In the genomic region with DNA sequence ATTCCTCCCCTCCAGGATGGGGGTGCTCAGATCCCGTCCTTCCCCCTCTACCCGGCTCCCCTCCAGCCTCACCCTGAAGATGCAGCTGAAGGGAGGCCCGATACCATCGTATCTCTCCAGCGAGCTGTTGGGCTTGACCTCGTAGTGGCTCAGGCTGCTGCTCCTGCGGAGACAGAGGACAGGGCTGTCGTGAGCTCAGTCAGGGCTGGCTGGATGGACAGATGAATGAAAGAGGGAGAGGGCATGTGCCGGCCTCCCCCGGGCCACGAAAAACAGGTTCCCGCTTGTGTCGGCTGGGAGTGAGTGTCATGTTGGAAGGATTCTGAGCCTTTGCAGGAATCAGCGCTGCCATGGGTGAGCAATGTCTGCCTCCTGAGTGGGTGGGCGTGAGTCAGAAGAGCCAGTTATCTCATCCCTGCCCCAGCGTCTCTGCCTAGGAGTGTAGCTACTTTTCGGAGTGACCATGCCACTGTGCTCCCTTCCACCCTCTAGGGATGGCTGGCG, we compare ENCODE assay signal across 13 cellular contexts. TPM values are rescaled to one million over a fixed set of nuclear protein-coding genes. Genes with fewer than 3 reads are reported as not detected.
A peak's percentile ranks its signal among the peaks of the same experiment; 100 is the strongest.
DNase-seq lines count a peak whose midpoint lies in the region; ATAC-seq and TF ChIP-seq lines count a peak whose summit lies in the region.
"Had no signal": no experiment of that assay in that cellular context is flagged by ENCODE, and none has a peak within 500 bp of the region (broad histone marks: within the 10 kb centered on the region; RNA-seq: fewer than 3 reads in every experiment).

No MANE protein-coding gene starts in this region.

- no peak for TF ChIP-seq CTCF in dorsolateral prefrontal cortex (IDR thresholded peaks at IDR 0.05 in 54 of 56, conservative IDR thresholded peaks at IDR 0.05 in 2 of 56; ENCODE audit: low read depth in 1 of 56, partially characterized antibody in 56 of 56)

- intact Hi-C loops in dorsolateral prefrontal cortex (cut with DNase I), result loop anchor here (5.0 kb wide), 2 partner anchors 60 to 75 kb away; no protein-coding TSS in a partner anchor
- intact Hi-C loops in posterior vena cava (cut with DNase I), result no loop called here

- H3K4me3 ChIP-seq in dorsolateral prefrontal cortex, result no peak overlapping the region
- H3K4me3 ChIP-seq: gastroesophageal sphincter had no signal

- H3K9me3 Mint-ChIP-seq in activated CD4-positive, alpha-beta T cell treated with anti-CD3 and anti-CD28 coated beads, Interleukin-2, amount 10 ng/mL, durations not matched to agents 7 days and 5 days, result no peaks in the 10 kb centered on the region
- H3K9me3 Mint-ChIP-seq: CD4-positive, alpha-beta memory T cell; stimulated activated naive CD8-positive, alpha-beta T cell treated with anti-CD3 and anti-CD28 coated beads, Interleukin-15, Interleukin-2, amounts not matched to agents 100 ng/mL and 50 ng/mL, for 24 hours had no signal

- no peaks in the 10 kb centered on the region for H3K27me3 Mint-ChIP-seq in activated CD4-positive, alpha-beta T cell treated with anti-CD3 and anti-CD28 coated beads, Interleukin-2, amount 10 ng/mL, durations not matched to agents 7 days and 5 days
- H3K27me3 Mint-ChIP-seq: stimulated activated naive CD8-positive, alpha-beta T cell treated with anti-CD3 and anti-CD28 coated beads, Interleukin-15, Interleukin-2, amounts not matched to agents 100 ng/mL and 50 ng/mL, for 24 hours had no signal

- no peak overlapping the region for H3K4me3 Mint-ChIP-seq in activated CD4-positive, alpha-beta T cell treated with anti-CD3 and anti-CD28 coated beads, Interleukin-2, amount 10 ng/mL, durations not matched to agents 7 days and 5 days
- H3K4me3 Mint-ChIP-seq: CD4-positive, alpha-beta memory T cell; stimulated activated naive CD8-positive, alpha-beta T cell treated with anti-CD3 and anti-CD28 coated beads, Interleukin-15, Interleukin-2, amounts not matched to agents 100 ng/mL and 50 ng/mL, for 24 hours; T-helper 17 cell had no signal

- H3K36me3 Mint-ChIP-seq in activated CD4-positive, alpha-beta T cell treated with anti-CD3 and anti-CD28 coated beads, Interleukin-2, amount 10 ng/mL, durations not matched to agents 7 days and 5 days (ENCODE audit: low read depth), result no peaks in the 10 kb centered on the region
- H3K36me3 Mint-ChIP-seq: CD4-positive, alpha-beta memory T cell had no signal

- H3K27ac Mint-ChIP-seq in activated CD4-positive, alpha-beta T cell treated with anti-CD3 and anti-CD28 coated beads, Interleukin-2, amount 10 ng/mL, durations not matched to agents 7 days and 5 days, result no peak overlapping the region
- H3K27ac Mint-ChIP-seq: CD4-positive, alpha-beta memory T cell; stimulated activated naive CD8-positive, alpha-beta T cell treated with anti-CD3 and anti-CD28 coated beads, Interleukin-15, Interleukin-2, amounts not matched to agents 100 ng/mL and 50 ng/mL, for 24 hours; T-helper 17 cell had no signal

- no peaks in the 10 kb centered on the region for H3K27me3 ChIP-seq in dorsolateral prefrontal cortex

- peak; percentile 23 for DNase-seq in ELR (ENCODE audit: low read depth)
- peak; percentile 71 for DNase-seq in RKO (ENCODE audit: low spot score)
- peak in 8 of 10 donors; percentile 23 to 75 (median 42) for DNase-seq in dorsolateral prefrontal cortex
- peak; percentile 79 for DNase-seq in posterior vena cava (ENCODE audit: low spot score)
- DNase-seq in cortex of kidney (lab: John Stamatoyannopoulos, UW), result no peak
- DNase-seq in activated CD4-positive, alpha-beta T cell treated with anti-CD3 and anti-CD28 coated beads, Interleukin-2, amount 10 ng/mL, durations not matched to agents 7 days and 5 days, result no peak
- DNase-seq: CD4-positive, alpha-beta memory T cell; effector CD4-positive, alpha-beta T cell; NCI-H1105 treated with DMSO at 0.1 percent for 48 hours; T-helper 17 cell had no signal

- CTCF ChIA-PET in activated CD4-positive, alpha-beta T cell treated with anti-CD3 and anti-CD28 coated beads, Interleukin-2, amount 10 ng/mL, durations not matched to agents 7 days and 5 days (lab: Charles Lee), result interaction anchor here (0.9 kb wide), 1 partner anchor 115 kb away, joined by 3 read pairs; no protein-coding TSS in a partner anchor

- POLR2A ChIA-PET in activated CD4-positive, alpha-beta T cell treated with anti-CD3 and anti-CD28 coated beads, Interleukin-2, amount 10 ng/mL, durations not matched to agents 7 days and 5 days (lab: Charles Lee), result interaction anchor here (0.5 kb wide), 1 partner anchor 52 kb away, joined by 4 read pairs; no protein-coding TSS in a partner anchor

- peak overlapping the region in 1 of 59 donors; percentile 28 for H3K27ac ChIP-seq in dorsolateral prefrontal cortex
- H3K27ac ChIP-seq: gastroesophageal sphincter had no signal

- peaks cover 12% of the 10 kb centered on the region for H3K4me1 Mint-ChIP-seq in activated CD4-positive, alpha-beta T cell treated with anti-CD3 and anti-CD28 coated beads, Interleukin-2, amount 10 ng/mL, durations not matched to agents 7 days and 5 days
- H3K4me1 Mint-ChIP-seq: CD4-positive, alpha-beta memory T cell had no signal

- no peak for ATAC-seq in HG03095 (IDR thresholded peaks at IDR 0.05; ENCODE audit: unreplicated experiment)
- ATAC-seq: gastroesophageal sphincter, T-helper 17 cell had no signal

RNA-seq across cellular contexts. Expression of gene FEM1B, which starts 35.2 kb away (rescaled TPM):
- total RNA-seq in dorsolateral prefrontal cortex (100 to 1,000 TPM in 62 of 120 experiments, 10 to 100 TPM in 58; 63.2 to 136 (median 101) TPM), posterior vena cava (100 to 1,000 TPM in 1 of 2 donors, 10 to 100 TPM in 1; 98.5 to 138 TPM)
- total RNA-seq in activated CD4-positive, alpha-beta T cell treated with anti-CD3 and anti-CD28 coated beads, Interleukin-2, amount 10 ng/mL, durations not matched to agents 7 days and 5 days, result 10 to 100 TPM; 51.7 to 66.3 TPM

Comparison
In these comparisons a context has a peak if more than half of its experiments do, and no peak if none do; other contexts are left out.
1. DNase-seq: peak in ELR (single experiment), RKO (single experiment), dorsolateral prefrontal cortex (8 of 10) and posterior vena cava (single experiment); none in cortex of kidney (single experiment) and activated CD4-positive, alpha-beta T cell treated with anti-CD3 and anti-CD28 coated beads, Interleukin-2, amount 10 ng/mL, durations not matched to agents 7 days and 5 days (single experiment).
2. intact Hi-C loops: an anchor here in dorsolateral prefrontal cortex (5.0 kb wide); none called in posterior vena cava.